31 cellular contexts compared by ENCODE assay signal in genomic region chr3:55649554-55649953, GRCh38.
"Had no signal": no experiment of that assay in that cellular context is flagged by ENCODE, and none has a peak within 500 bp of the region (broad histone marks: within the 10 kb centered on the region; RNA-seq: fewer than 3 reads in every experiment).

No MANE protein-coding gene starts in this region.

- H3K4me3 Mint-ChIP-seq: activated B cell treated with CpG ODN at 0.5 μM for 24 hours; activated CD8-positive, alpha-beta T cell treated with anti-CD3 and anti-CD28 coated beads for 36 hours; activated naive CD4-positive, alpha-beta T cell treated with anti-CD3 and anti-CD28 coated beads for 36 hours; activated naive CD4-positive, alpha-beta T cell treated with anti-CD3 and anti-CD28 coated beads, Interleukin-2, amount 50 U/mL, for 24 hours; activated naive CD8-positive, alpha-beta T cell treated with anti-CD3 and anti-CD28 coated beads for 36 hours; activated naive CD8-positive, alpha-beta T cell treated with anti-CD3 and anti-CD28 coated beads, Interleukin-2, amount 50 U/mL, for 24 hours; activated T-cell treated with anti-CD3 and anti-CD28 coated beads, Interleukin-2, amount 50 U/mL, for 4 hours; activated T-helper 1 cell treated with anti-CD3 and anti-CD28 coated beads, Interleukin-12 subunit alpha, Interleukin-12 subunit beta, Interleukin-2, Interleukin-4 antibody, amounts not matched to agents 30 ng/mL and 10 ng/mL and 1 ng/mL, durations not matched to agents 14 hours and 24 hours and 36 hours; T-cell; T-helper 1 cell treated with Interleukin-12 subunit alpha and Interleukin-12 subunit beta and Interleukin-4 antibody, amounts not matched to agents 30 μg/mL and 1 μg/mL, for 36 hours had no signal

- DNase-seq: activated B cell treated with CpG ODN at 0.5 μM for 24 hours; activated CD4-positive, alpha-beta T cell treated with anti-CD3 and anti-CD28 coated beads for 48 hours; activated CD4-positive, alpha-beta T cell treated with anti-CD3 and anti-CD28 coated beads, Interleukin-2, amount 50 U/mL, for 1 hour; activated CD4-positive, alpha-beta T cell treated with anti-CD3 and anti-CD28 coated beads, Interleukin-2, amount 50 U/mL, for 48 hours; activated CD8-positive, alpha-beta memory T cell treated with anti-CD3 and anti-CD28 coated beads for 24 hours; activated CD8-positive, alpha-beta T cell treated with anti-CD3 and anti-CD28 coated beads for 36 hours; activated effector memory CD4-positive, alpha-beta T cell treated with anti-CD3 and anti-CD28 coated beads, Interleukin-2, amount 50 U/mL, for 16 hours; activated naive CD4-positive, alpha-beta T cell treated with anti-CD3 and anti-CD28 coated beads for 36 hours; activated naive CD8-positive, alpha-beta T cell treated with anti-CD3 and anti-CD28 coated beads for 36 hours; activated naive CD8-positive, alpha-beta T cell treated with anti-CD3 and anti-CD28 coated beads, Interleukin-2, amount 50 U/mL, for 24 hours; activated T-cell treated with anti-CD3 and anti-CD28 coated beads, Interleukin-2, amount 50 U/mL, for 4 hours; adrenal gland; amygdala; aorta; body of pancreas; central memory CD4-positive, alpha-beta T cell; cerebellar nuclear complex; colonic mucosa; effector CD8-positive, alpha-beta T cell; esophagus squamous epithelium; foreskin melanocyte; T-cell; T1000; WERI-Rb-1 had no signal

- ATAC-seq: activated CD4-positive, CD25-positive, alpha-beta regulatory T cell treated with anti-CD3 and anti-CD28 coated beads, Interleukin-2, amount 50 U/mL, for 24 hours; activated CD8-positive, alpha-beta T cell treated with anti-CD3 and anti-CD28 coated beads for 36 hours; activated naive CD8-positive, alpha-beta T cell treated with anti-CD3 and anti-CD28 coated beads, Interleukin-2, amount 50 U/mL, for 24 hours; activated T-cell treated with anti-CD3 and anti-CD28 coated beads, Interleukin-2, amount 50 U/mL, for 4 hours; body of pancreas; gastroesophageal sphincter; T-cell had no signal

- H3K9me3 ChIP-seq: adrenal gland, body of pancreas, colonic mucosa, esophagus squamous epithelium, gastroesophageal sphincter had no signal

- H3K27me3 ChIP-seq: body of pancreas, colonic mucosa, esophagus squamous epithelium, gastroesophageal sphincter had no signal

- H3K9me3 Mint-ChIP-seq: activated B cell treated with CpG ODN at 0.5 μM for 24 hours; activated CD8-positive, alpha-beta T cell treated with anti-CD3 and anti-CD28 coated beads for 36 hours; activated naive CD4-positive, alpha-beta T cell treated with anti-CD3 and anti-CD28 coated beads for 36 hours; activated naive CD4-positive, alpha-beta T cell treated with anti-CD3 and anti-CD28 coated beads, Interleukin-2, amount 50 U/mL, for 24 hours; activated naive CD8-positive, alpha-beta T cell treated with anti-CD3 and anti-CD28 coated beads for 36 hours; activated naive CD8-positive, alpha-beta T cell treated with anti-CD3 and anti-CD28 coated beads, Interleukin-2, amount 50 U/mL, for 24 hours; activated T-cell treated with anti-CD3 and anti-CD28 coated beads, Interleukin-2, amount 50 U/mL, for 4 hours; activated T-helper 1 cell treated with anti-CD3 and anti-CD28 coated beads, Interleukin-12 subunit alpha, Interleukin-12 subunit beta, Interleukin-2, Interleukin-4 antibody, amounts not matched to agents 30 ng/mL and 10 ng/mL and 1 ng/mL, durations not matched to agents 14 hours and 24 hours and 36 hours; activated T-helper 2 cell treated with anti-CD3 and anti-CD28 coated beads, Interferon-gamma antibody, Interleukin-2, Interleukin-4, amounts not matched to agents 10 μg/mL and 5 μg/mL and 100 μg/mL, durations not matched to agents 14 hours and 24 hours and 36 hours; T-cell; T-helper 1 cell treated with Interleukin-12 subunit alpha and Interleukin-12 subunit beta and Interleukin-4 antibody, amounts not matched to agents 30 μg/mL and 1 μg/mL, for 36 hours had no signal

- H3K27me3 Mint-ChIP-seq: activated B cell treated with CpG ODN at 0.5 μM for 24 hours; activated CD8-positive, alpha-beta T cell treated with anti-CD3 and anti-CD28 coated beads for 36 hours; activated naive CD4-positive, alpha-beta T cell treated with anti-CD3 and anti-CD28 coated beads, Interleukin-2, amount 50 U/mL, for 24 hours; activated naive CD8-positive, alpha-beta T cell treated with anti-CD3 and anti-CD28 coated beads for 36 hours; activated naive CD8-positive, alpha-beta T cell treated with anti-CD3 and anti-CD28 coated beads, Interleukin-2, amount 50 U/mL, for 24 hours; T-cell had no signal

- H3K4me1 Mint-ChIP-seq: activated B cell treated with CpG ODN at 0.5 μM for 24 hours had no signal

- H3K27ac ChIP-seq: adrenal gland, body of pancreas, colonic mucosa, epithelial cell of prostate, esophagus squamous epithelium, gastroesophageal sphincter, WERI-Rb-1 had no signal

- H3K4me1 ChIP-seq: adrenal gland, body of pancreas, colonic mucosa, esophagus squamous epithelium, gastroesophageal sphincter had no signal

- H3K36me3 Mint-ChIP-seq: activated naive CD4-positive, alpha-beta T cell treated with anti-CD3 and anti-CD28 coated beads, Interleukin-2, amount 50 U/mL, for 24 hours; activated naive CD8-positive, alpha-beta T cell treated with anti-CD3 and anti-CD28 coated beads for 36 hours; T-cell had no signal

- H3K36me3 ChIP-seq: adrenal gland, colonic mucosa, esophagus squamous epithelium, gastroesophageal sphincter, WERI-Rb-1 had no signal

- H3K4me3 ChIP-seq: adrenal gland, body of pancreas, colonic mucosa, esophagus squamous epithelium, gastroesophageal sphincter had no signal

- H3K27ac Mint-ChIP-seq: activated B cell treated with CpG ODN at 0.5 μM for 24 hours; activated CD8-positive, alpha-beta T cell treated with anti-CD3 and anti-CD28 coated beads for 36 hours; activated naive CD4-positive, alpha-beta T cell treated with anti-CD3 and anti-CD28 coated beads for 36 hours; activated naive CD4-positive, alpha-beta T cell treated with anti-CD3 and anti-CD28 coated beads, Interleukin-2, amount 50 U/mL, for 24 hours; activated naive CD8-positive, alpha-beta T cell treated with anti-CD3 and anti-CD28 coated beads for 36 hours; activated naive CD8-positive, alpha-beta T cell treated with anti-CD3 and anti-CD28 coated beads, Interleukin-2, amount 50 U/mL, for 24 hours; activated T-helper 1 cell treated with anti-CD3 and anti-CD28 coated beads, Interleukin-12 subunit alpha, Interleukin-12 subunit beta, Interleukin-2, Interleukin-4 antibody, amounts not matched to agents 30 ng/mL and 10 ng/mL and 1 ng/mL, durations not matched to agents 14 hours and 24 hours and 36 hours; activated T-helper 2 cell treated with anti-CD3 and anti-CD28 coated beads, Interferon-gamma antibody, Interleukin-2, Interleukin-4, amounts not matched to agents 10 μg/mL and 5 μg/mL and 100 μg/mL, durations not matched to agents 14 hours and 24 hours and 36 hours; T-cell; T-helper 1 cell treated with Interleukin-12 subunit alpha and Interleukin-12 subunit beta and Interleukin-4 antibody, amounts not matched to agents 30 μg/mL and 1 μg/mL, for 36 hours had no signal
